ENCODE assay signal across 24 cellular contexts in genomic region chr1:214325401-214325800, GRCh38.
"Had no signal": no experiment of that assay in that cellular context is flagged by ENCODE, and none has a peak within 500 bp of the region (broad histone marks: within the 10 kb centered on the region; RNA-seq: fewer than 3 reads in every experiment).

No MANE protein-coding gene starts in this region.

- H3K27ac ChIP-seq: body of pancreas, epithelial cell of prostate had no signal

- H3K9me3 ChIP-seq: body of pancreas had no signal

- ATAC-seq: activated CD8-positive, alpha-beta T cell treated with anti-CD3 and anti-CD28 coated beads for 36 hours; activated T-cell treated with anti-CD3 and anti-CD28 coated beads, Interleukin-2, amount 50 U/mL, for 4 hours; activated T-helper 17 cell treated with anti-CD3 and anti-CD28 coated beads, Interleukin-2, amount 50 U/mL, for 72 hours; body of pancreas; effector memory CD8-positive, alpha-beta T cell had no signal

- H3K27me3 ChIP-seq: body of pancreas had no signal

- H3K4me3 ChIP-seq: body of pancreas had no signal

- H3K4me1 ChIP-seq: body of pancreas had no signal

- H3K27ac Mint-ChIP-seq: activated CD4-positive, alpha-beta T cell treated with anti-CD3 and anti-CD28 coated beads, Interleukin-2, amount 10 ng/mL, durations not matched to agents 7 days and 5 days; activated CD8-positive, alpha-beta T cell treated with anti-CD3 and anti-CD28 coated beads for 36 hours; activated naive CD8-positive, alpha-beta T cell; activated T-helper 17 cell treated with anti-CD3 and anti-CD28 coated beads, Interleukin-2, amount 50 U/mL, for 72 hours had no signal

- DNase-seq: activated CD4-positive, alpha-beta T cell treated with anti-CD3 and anti-CD28 coated beads for 1 hour; activated CD4-positive, alpha-beta T cell treated with anti-CD3 and anti-CD28 coated beads for 4 hours; activated CD4-positive, alpha-beta T cell treated with anti-CD3 and anti-CD28 coated beads, Interleukin-2, amount 10 ng/mL, durations not matched to agents 7 days and 5 days; activated CD4-positive, alpha-beta T cell treated with anti-CD3 and anti-CD28 coated beads, Interleukin-2, amount 50 U/mL, for 4 hours; activated CD8-positive, alpha-beta memory T cell treated with anti-CD3 and anti-CD28 coated beads for 24 hours; activated CD8-positive, alpha-beta T cell treated with anti-CD3 and anti-CD28 coated beads for 36 hours; activated effector memory CD4-positive, alpha-beta T cell treated with Interleukin-2 at 50 U/mL for 16 hours; activated gamma-delta T cell treated with Interleukin-2 at 50 U/mL for 16 hours; activated naive CD4-positive, alpha-beta T cell treated with anti-CD3 and anti-CD28 coated beads, Interleukin-2, amount 50 U/mL, for 16 hours; activated naive CD4-positive, alpha-beta T cell treated with Interleukin-2 at 50 U/mL for 16 hours; activated T-cell treated with anti-CD3 and anti-CD28 coated beads, Interleukin-2, amount 50 U/mL, for 4 hours; amygdala; aorta; body of pancreas; caudate nucleus; cortex of kidney; dermis blood vessel endothelial cell; effector CD4-positive, alpha-beta T cell; effector memory CD8-positive, alpha-beta T cell; foreskin fibroblast; T-helper 2 cell had no signal

- H3K27me3 Mint-ChIP-seq: activated CD4-positive, alpha-beta T cell treated with anti-CD3 and anti-CD28 coated beads, Interleukin-2, amount 10 ng/mL, durations not matched to agents 7 days and 5 days; activated CD8-positive, alpha-beta T cell treated with anti-CD3 and anti-CD28 coated beads for 36 hours; activated naive CD8-positive, alpha-beta T cell; activated T-helper 17 cell treated with anti-CD3 and anti-CD28 coated beads, Interleukin-2, amount 50 U/mL, for 72 hours; effector memory CD8-positive, alpha-beta T cell had no signal

- H3K4me3 Mint-ChIP-seq: activated CD4-positive, alpha-beta T cell treated with anti-CD3 and anti-CD28 coated beads, Interleukin-2, amount 10 ng/mL, durations not matched to agents 7 days and 5 days; activated CD8-positive, alpha-beta T cell treated with anti-CD3 and anti-CD28 coated beads for 36 hours; activated naive CD8-positive, alpha-beta T cell; activated T-cell treated with anti-CD3 and anti-CD28 coated beads, Interleukin-2, amount 50 U/mL, for 4 hours; activated T-helper 17 cell treated with anti-CD3 and anti-CD28 coated beads, Interleukin-2, amount 50 U/mL, for 72 hours; effector memory CD8-positive, alpha-beta T cell had no signal

- H3K9me3 Mint-ChIP-seq: activated CD4-positive, alpha-beta T cell treated with anti-CD3 and anti-CD28 coated beads, Interleukin-2, amount 10 ng/mL, durations not matched to agents 7 days and 5 days; activated CD8-positive, alpha-beta T cell treated with anti-CD3 and anti-CD28 coated beads for 36 hours; activated T-cell treated with anti-CD3 and anti-CD28 coated beads, Interleukin-2, amount 50 U/mL, for 4 hours; activated T-helper 17 cell treated with anti-CD3 and anti-CD28 coated beads, Interleukin-2, amount 50 U/mL, for 72 hours; effector memory CD8-positive, alpha-beta T cell had no signal
